In genomic region chr1:246680180-246680579, GRCh38 we compare ENCODE assay signal across 2 cellular contexts.
TF ChIP-seq lines count a peak whose summit lies in the region.

No MANE protein-coding gene starts in this region.

TF ChIP-seq in SK-N-SH treated with all-trans-retinoic acid at 6 μM for 48 hours, 23 proteins besides CTCF, POLR2A, EP300 and RAD21:
- TF ChIP-seq POU6F1 (CRISPR knock-in tag; IDR thresholded peaks at IDR 0.05; ENCODE audit: borderline replicate concordance, low read depth): no peak
- TF ChIP-seq PATZ1 (CRISPR knock-in tag; IDR thresholded peaks at IDR 0.05; ENCODE audit: borderline replicate concordance): no peak
- TF ChIP-seq TOX (CRISPR knock-in tag; IDR thresholded peaks at IDR 0.05; ENCODE audit: borderline replicate concordance): no peak
- TF ChIP-seq CSDC2 (CRISPR knock-in tag; IDR thresholded peaks at IDR 0.05): no peak
- TF ChIP-seq ZFP3 (CRISPR knock-in tag; IDR thresholded peaks at IDR 0.05): no peak
- TF ChIP-seq ZNF565 (CRISPR knock-in tag; conservative IDR thresholded peaks at IDR 0.05; ENCODE audit: low read depth): no peak
TF ChIP-seq in SK-N-SH treated with all-trans-retinoic acid at 6 μM for 48 hours: peak in this region for 0.

TF ChIP-seq in SK-N-SH, 30 proteins besides CTCF, POLR2A, EP300 and RAD21 (continued from another document):
- TF ChIP-seq REST (IDR thresholded peaks at IDR 0.05; ENCODE audit: low read depth, low read length) (no peak), USF1 (IDR thresholded peaks at IDR 0.05; ENCODE audit: borderline replicate concordance, low read depth) (no peak), MXI1 (IDR thresholded peaks at IDR 0.05; ENCODE audit: low read depth, low read length) (no peak), PBX3 (IDR thresholded peaks at IDR 0.05) (no peak), ZBTB33 (IDR thresholded peaks at IDR 0.05; ENCODE audit: borderline replicate concordance, low read depth) (no peak), GABPA (IDR thresholded peaks at IDR 0.05; ENCODE audit: low read depth) (no peak), FOXM1 (IDR thresholded peaks at IDR 0.05; ENCODE audit: low read depth) (no peak), USF2 (IDR thresholded peaks at IDR 0.05; ENCODE audit: borderline replicate concordance, low read depth, low read length) (no peak), SIN3A (IDR thresholded peaks at IDR 0.05; ENCODE audit: borderline replicate concordance, low read depth, low read length) (no peak), MAX (IDR thresholded peaks at IDR 0.05; ENCODE audit: low read depth) (no peak), MEF2A (IDR thresholded peaks at IDR 0.05; ENCODE audit: borderline replicate concordance, low read depth) (no peak), ELF1 (IDR thresholded peaks at IDR 0.05) (no peak), SMC3 (IDR thresholded peaks at IDR 0.05; ENCODE audit: low read depth, low read length) (no peak)
